In the genomic region with DNA sequence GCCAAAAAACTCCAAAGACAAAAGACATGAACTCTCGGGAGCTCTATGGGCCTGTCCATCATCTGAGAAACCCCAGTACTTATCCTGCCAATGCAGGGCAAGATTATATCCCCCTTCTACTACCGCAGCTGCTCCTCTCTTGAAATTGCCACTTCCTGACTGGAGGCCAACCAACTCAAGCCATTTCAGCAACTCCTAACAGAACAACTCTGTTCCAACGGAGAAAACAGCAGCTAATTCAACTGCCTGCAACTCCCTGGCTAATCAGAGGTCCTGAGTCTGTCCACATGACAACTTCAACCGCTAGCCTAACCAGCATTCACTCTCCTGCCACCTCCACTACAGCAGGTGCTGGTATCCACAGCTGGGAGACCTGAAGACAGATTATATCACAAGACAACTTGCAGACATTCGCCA, we compare ENCODE assay signal across 9 cellular contexts. TPM values are rescaled to one million over a fixed set of nuclear protein-coding genes. Genes with fewer than 3 reads are reported as not detected.
DNase-seq lines count a peak whose midpoint lies in the region; ATAC-seq lines count a peak whose summit lies in the region.
"Had no signal": no experiment of that assay in that cellular context is flagged by ENCODE, and none has a peak within 500 bp of the region (broad histone marks: within the 10 kb centered on the region; RNA-seq: fewer than 3 reads in every experiment).

No MANE protein-coding gene starts in this region.

- ATAC-seq in GM21717 (IDR thresholded peaks at IDR 0.05; ENCODE audit: unreplicated experiment) (peak; percentile 50), left ventricle myocardium superior (peak; percentile 67), HG02840 (IDR thresholded peaks at IDR 0.05; ENCODE audit: low FRiP score, unreplicated experiment) (no peak)

- peak; percentile 33 for DNase-seq in Ammon's horn (ENCODE audit: low spot score)
- peak; percentile 51 for DNase-seq in OCI-M1 (lab: John Stamatoyannopoulos, UW)
- DNase-seq in left ventricle myocardium superior: no peak
- no peak for DNase-seq in NCI-H748 treated with DMSO at 0.1 percent for 48 hours (lab: John Stamatoyannopoulos, UW)
- DNase-seq in stimulated activated naive CD4-positive, alpha-beta T cell treated with Interleukin-2 at 50 U/mL for 16 hours (lab: John Stamatoyannopoulos, UW): no peak
- DNase-seq in SKM-1 treated with dmso at 0.1 percent for 144 hours (lab: John Stamatoyannopoulos, UW; ENCODE audit: unreplicated experiment): no peak
- DNase-seq: activated CD4-positive, alpha-beta T cell treated with anti-CD3 and anti-CD28 coated beads for 48 hours had no signal

- intact Hi-C loops in left ventricle myocardium superior (cut with micrococcal nuclease): loop anchor here (10.0 kb wide), 1 partner anchor 301 kb away; no protein-coding TSS in a partner anchor

RNA-seq across cellular contexts. Expression of a gene that starts 24.1 kb away (rescaled TPM):
- total RNA-seq in left ventricle myocardium superior: 8.6 TPM

Comparison
In these comparisons a context has a peak if more than half of its experiments do, and no peak if none do; other contexts are left out.
1. DNase-seq: peak in Ammon's horn (single experiment) and OCI-M1 (single experiment); none in left ventricle myocardium superior (single experiment), NCI-H748 treated with DMSO at 0.1 percent for 48 hours (single experiment), stimulated activated naive CD4-positive, alpha-beta T cell treated with Interleukin-2 at 50 U/mL for 16 hours (single experiment) and SKM-1 treated with dmso at 0.1 percent for 144 hours (single experiment).